Comparison of ENCODE assay signal across 30 cellular contexts in genomic region chr22:27093422-27093821, GRCh38.
"Had no signal": no experiment of that assay in that cellular context is flagged by ENCODE, and none has a peak within 500 bp of the region (broad histone marks: within the 10 kb centered on the region; RNA-seq: fewer than 3 reads in every experiment).

No MANE protein-coding gene starts in this region.

- H3K36me3 ChIP-seq: brain microvascular endothelial cell, esophagus muscularis mucosa, gastrocnemius medialis, heart left ventricle had no signal

- H3K4me3 ChIP-seq: esophagus muscularis mucosa, gastrocnemius medialis, heart left ventricle had no signal

- FAIRE-seq: colon had no signal

- DNase-seq: activated CD4-positive, alpha-beta T cell treated with anti-CD3 and anti-CD28 coated beads for 36 hours; activated CD4-positive, alpha-beta T cell treated with anti-CD3 and anti-CD28 coated beads, Interleukin-2, amount 10 ng/mL, durations not matched to agents 24 days and 14 days; activated CD4-positive, alpha-beta T cell treated with anti-CD3 and anti-CD28 coated beads, Interleukin-2, amount 50 U/mL, for 48 hours; activated CD4-positive, CD25-positive, alpha-beta regulatory T cell; activated CD4-positive, CD25-positive, alpha-beta regulatory T cell treated with anti-CD3 and anti-CD28 coated beads, Interleukin-2, amount 50 U/mL, for 72 hours; activated CD8-positive, alpha-beta memory T cell treated with anti-CD3 and anti-CD28 coated beads for 24 hours; activated CD8-positive, alpha-beta T cell treated with anti-CD3 and anti-CD28 coated beads for 36 hours; activated effector memory CD4-positive, alpha-beta T cell treated with Interleukin-2 at 50 U/mL for 16 hours; activated gamma-delta T cell treated with Interleukin-2 at 50 U/mL for 16 hours; activated naive CD4-positive, alpha-beta T cell treated with anti-CD3 and anti-CD28 coated beads, Interleukin-2, amount 50 U/mL, for 16 hours; activated naive CD4-positive, alpha-beta T cell treated with Interleukin-2 at 50 U/mL for 16 hours; activated T-cell treated with anti-CD3 and anti-CD28 coated beads, Interleukin-2, amount 50 U/mL, for 4 hours; amniotic stem cell; anterior cingulate cortex; brain microvascular endothelial cell; caudate nucleus; cortex of kidney; dermis blood vessel endothelial cell; effector CD4-positive, alpha-beta T cell; effector memory CD8-positive, alpha-beta T cell; erythroblast; foreskin keratinocyte; gastrocnemius medialis; glutamatergic neuron; heart left ventricle; T-helper 1 cell; T-helper 17 cell; T1000 had no signal

- H3K9me3 ChIP-seq: gastrocnemius medialis had no signal

- H3K27me3 ChIP-seq: brain microvascular endothelial cell, esophagus muscularis mucosa had no signal

- H3K27ac ChIP-seq: brain microvascular endothelial cell, esophagus muscularis mucosa, foreskin keratinocyte, gastrocnemius medialis, heart left ventricle had no signal

- H3K4me1 ChIP-seq: foreskin keratinocyte, gastrocnemius medialis had no signal
